In genomic region chr6:170152989-170153388, GRCh38 we compare ENCODE assay signal across 8 cellular contexts.
DNase-seq lines count a peak whose midpoint lies in the region; ATAC-seq, FAIRE-seq and TF ChIP-seq lines count a peak whose summit lies in the region.

No MANE protein-coding gene starts in this region.

- CTCF ChIA-PET in HCT116 (lab: Charles Lee), result no interaction called here
- CTCF ChIA-PET in GM10248 (lab: Yijun Ruan, JAX), result no interaction called here

- no peak for TF ChIP-seq CTCF in HCT116 (IDR thresholded peaks at IDR 0.05 in 2 of 3, conservative IDR thresholded peaks at IDR 0.05 in 1 of 3; ENCODE audit: borderline replicate concordance in 1 of 3, insufficient read depth in 1 of 3, low read depth in 2 of 3, low read length in 2 of 3)
- no peak for TF ChIP-seq CTCF in pancreas (IDR thresholded peaks at IDR 0.05)
- no peak for TF ChIP-seq CTCF in GM10248 (IDR thresholded peaks at IDR 0.05; ENCODE audit: control extremely low read depth, extremely low read depth, low read depth, missing control alignments)

- H3K79me2 ChIP-seq in HCT116 (ENCODE audit: insufficient read depth, low read length), result no peaks in the 10 kb centered on the region

- WGBS in pancreas, 2 donors, result 6 to 11% methylated on average over 13 of the region's 13 CpGs

- TF ChIP-seq POLR2A in HCT116 (IDR thresholded peaks at IDR 0.05; ENCODE audit: borderline replicate concordance, extremely low read depth, insufficient read depth, insufficient read length), result no peak

- peak; percentile 20; the same call in 1 of the 2 replicates for TF ChIP-seq RAD21 in HCT116 (IDR thresholded peaks at IDR 0.05; ENCODE audit: low read depth)

- no peaks in the 10 kb centered on the region for H3K9me2 ChIP-seq in HCT116 (ENCODE audit: insufficient read depth)

- RAD21 ChIA-PET in HCT116 (lab: Charles Lee; ENCODE audit: low non-redundant PET in 1 of 2, low total read pairs in 2 of 2, uncharacterized antibody in 2 of 2, unreplicated experiment in 2 of 2), result interaction anchor here in 1 of 2 experiments (0.6 kb wide), 1 partner anchor 126 kb away, joined by 3 read pairs; no protein-coding TSS in a partner anchor

- no peak for FAIRE-seq in pancreas (lab: Jason Lieb, UNC)

- peak overlapping the region; percentile 67 for H3K27ac ChIP-seq in HCT116 (ENCODE audit: low read depth, low read length)
- no peak overlapping the region for H3K27ac ChIP-seq in epithelial cell of prostate
- peak overlapping the region; percentile 51 to 68 (median 58) for H3K27ac ChIP-seq in pancreas

- POLR2A ChIA-PET in HCT116 (lab: Charles Lee) (no interaction called here), GM10248 (lab: Yijun Ruan, JAX) (no interaction called here)

- H3K4me2 ChIP-seq in HCT116 (ENCODE audit: low read length), result peak overlapping the region; percentile 66

- peaks cover 17 to 22% of the 10 kb centered on the region in 2 experiments for H3K4me1 ChIP-seq in HCT116 (ENCODE audit: control insufficient read depth in 1 of 2, insufficient read depth in 2 of 2, low read length in 2 of 2)
- H3K4me1 ChIP-seq in pancreas, result peaks cover 0 to 13% (median 10%) of the 10 kb centered on the region in 3 donors

- ATAC-seq in HCT116 (peak; percentile 88), pancreas (peak; percentile 87 to 93 (median 90)), HG02981 (IDR thresholded peaks at IDR 0.05; ENCODE audit: unreplicated experiment) (no peak)

- DNase-seq in HCT116 (ENCODE audit: low read depth, low spot score) (peak; percentile 63), NCI-H2196 treated with DMSO at 0.1 percent for 48 hours (lab: John Stamatoyannopoulos, UW; ENCODE audit: unreplicated experiment) (peak; percentile 31), epithelial cell of prostate (ENCODE audit: low read depth, low spot score) (peak; percentile 10), pancreas (peak; percentile 74 to 93 (median 86)), midbrain (lab: John Stamatoyannopoulos, UW) (no peak), GM10248 (ENCODE audit: extremely low spot score) (no peak)
- no peak for DNase-seq in activated effector memory CD4-positive, alpha-beta T cell treated with Interleukin-2 at 50 U/mL for 16 hours

- H3K36me3 ChIP-seq in HCT116 (ENCODE audit: control insufficient read depth in 1 of 2, insufficient read depth in 2 of 2, low read length in 2 of 2) (no peaks in the 10 kb centered on the region), pancreas (no peaks in the 10 kb centered on the region)

- no TSS peak for BruUV-seq in HCT116 (replicated peaks; lab: Mats Ljungman, UMichigan)

- H3K9ac ChIP-seq in HCT116 (ENCODE audit: low read length), result no peak overlapping the region

- intact Hi-C loops in HCT116 (cut with micrococcal nuclease) (no loop called here), pancreas (cut with DNase I) (no loop called here)

- 0 out of 4 replicates have a peak overlapping the region, but pooled peaks of 1 of the 2 experiments have one; percentile 13 for H3K4me3 ChIP-seq in HCT116 (replicated peaks in 1 of 2; ENCODE audit: low read depth in 1 of 2, low read length in 2 of 2)
- H3K4me3 ChIP-seq in pancreas, result peak overlapping the region in 2 of 4 donors; percentile 6 to 12

- H4K20me1 ChIP-seq in HCT116 (ENCODE audit: insufficient read depth), result no peaks in the 10 kb centered on the region

- H2AFZ ChIP-seq in HCT116 (ENCODE audit: low read depth, low read length, poor library complexity, severe bottlenecking), result no peak overlapping the region

- H3K9me3 ChIP-seq in HCT116 (ENCODE audit: control insufficient read depth in 1 of 2, insufficient read depth in 1 of 2, low read depth in 1 of 2, low read length in 2 of 2) (no peaks in the 10 kb centered on the region), pancreas (no peaks in the 10 kb centered on the region)

- no peaks in the 10 kb centered on the region for H3K27me3 ChIP-seq in HCT116 (ENCODE audit: insufficient read depth, low read length)
- no peaks in the 10 kb centered on the region for H3K27me3 ChIP-seq in pancreas

TF ChIP-seq in HCT116, 20 proteins besides CTCF, POLR2A, EP300 and RAD21:
- TF ChIP-seq EGR1 (IDR thresholded peaks at IDR 0.05; ENCODE audit: low read depth), result no peak
- no peak; the same call in none of the 2 replicates for TF ChIP-seq JUND (IDR thresholded peaks at IDR 0.05)
- TF ChIP-seq SP1 (IDR thresholded peaks at IDR 0.05; ENCODE audit: low read depth), result no peak
- TF ChIP-seq POLR2AphosphoS5 (IDR thresholded peaks at IDR 0.05; ENCODE audit: low read depth, low read length), result peak; percentile 39
- TF ChIP-seq SRF (IDR thresholded peaks at IDR 0.05; ENCODE audit: low read depth), result no peak
- TF ChIP-seq CBX3 (IDR thresholded peaks at IDR 0.05; ENCODE audit: low read depth), result no peak; the same call in 1 of the 2 replicates
- TF ChIP-seq ZFX (IDR thresholded peaks at IDR 0.05), result no peak
- TF ChIP-seq EZH2 (IDR thresholded peaks at IDR 0.05), result no peak
- TF ChIP-seq REST (IDR thresholded peaks at IDR 0.05; ENCODE audit: low read depth), result no peak
- no peak for TF ChIP-seq ZNF274 (IDR thresholded peaks at IDR 0.05; ENCODE audit: low read depth, low read length)
- TF ChIP-seq MAX (IDR thresholded peaks at IDR 0.05), result peak; percentile 66
- TF ChIP-seq FOSL1 (IDR thresholded peaks at IDR 0.05; ENCODE audit: low read depth), result no peak; the same call in 1 of the 2 replicates
- no peak for TF ChIP-seq CEBPB (IDR thresholded peaks at IDR 0.05; ENCODE audit: low read depth)
- TF ChIP-seq YY1 (IDR thresholded peaks at IDR 0.05; ENCODE audit: extremely low read depth, insufficient replicate concordance, low read depth, low read length), result no peak
- peak; percentile 58; the same call in 1 of the 2 replicates for TF ChIP-seq SIN3A (IDR thresholded peaks at IDR 0.05; ENCODE audit: low read depth)
- no peak for TF ChIP-seq EZH2phosphoT487 (IDR thresholded peaks at IDR 0.05; ENCODE audit: borderline replicate concordance)
- no peak for TF ChIP-seq ELF1 (IDR thresholded peaks at IDR 0.05; ENCODE audit: borderline replicate concordance, low read depth)
- TF ChIP-seq ZBTB33 (IDR thresholded peaks at IDR 0.05; ENCODE audit: extremely low read depth, insufficient replicate concordance, low read length), result no peak
- TF ChIP-seq ATF3 (IDR thresholded peaks at IDR 0.05), result no peak
- peak; percentile 72 for TF ChIP-seq TCF7L2 (IDR thresholded peaks at IDR 0.05; ENCODE audit: borderline replicate concordance, extremely low read depth, insufficient read depth, insufficient read length)

Comparison
In these comparisons a context has a peak if more than half of its experiments do, and no peak if none do; other contexts are left out.
1. DNase-seq: peak in HCT116 (single experiment), NCI-H2196 treated with DMSO at 0.1 percent for 48 hours (single experiment), epithelial cell of prostate (single experiment) and pancreas (6 of 6); none in midbrain (single experiment), activated effector memory CD4-positive, alpha-beta T cell treated with Interleukin-2 at 50 U/mL for 16 hours (single experiment) and GM10248 (single experiment).